ENCODE assay signal across 19 cellular contexts in genomic region chr9:124377551-124377950, GRCh38.
"Had no signal": no experiment of that assay in that cellular context is flagged by ENCODE, and none has a peak within 500 bp of the region (broad histone marks: within the 10 kb centered on the region; RNA-seq: fewer than 3 reads in every experiment).

No MANE protein-coding gene starts in this region.

- H3K27me3 ChIP-seq: spleen, upper lobe of left lung had no signal

- H3K27ac ChIP-seq: epithelial cell of prostate, lower lobe of right lung, spleen, upper lobe of left lung, VCaP had no signal

- H3K9me3 Mint-ChIP-seq: activated CD8-positive, alpha-beta T cell treated with anti-CD3 and anti-CD28 coated beads for 36 hours; activated naive CD4-positive, alpha-beta T cell treated with anti-CD3 and anti-CD28 coated beads, Interleukin-2, amount 10 ng/mL, durations not matched to agents 7 days and 5 days had no signal

- H3K27ac Mint-ChIP-seq: activated CD4-positive, alpha-beta T cell treated with anti-CD3 and anti-CD28 coated beads, Interleukin-2, amount 10 ng/mL, durations not matched to agents 7 days and 5 days; activated CD8-positive, alpha-beta memory T cell treated with anti-CD3 and anti-CD28 coated beads, Interleukin-2, amount 10 ng/mL, durations not matched to agents 7 days and 5 days; activated CD8-positive, alpha-beta T cell treated with anti-CD3 and anti-CD28 coated beads for 36 hours; activated naive CD4-positive, alpha-beta T cell treated with anti-CD3 and anti-CD28 coated beads, Interleukin-2, amount 10 ng/mL, durations not matched to agents 7 days and 5 days had no signal

- H3K4me3 Mint-ChIP-seq: activated CD4-positive, alpha-beta T cell treated with anti-CD3 and anti-CD28 coated beads, Interleukin-2, amount 10 ng/mL, durations not matched to agents 7 days and 5 days; activated CD8-positive, alpha-beta memory T cell treated with anti-CD3 and anti-CD28 coated beads, Interleukin-2, amount 10 ng/mL, durations not matched to agents 7 days and 5 days; activated CD8-positive, alpha-beta T cell treated with anti-CD3 and anti-CD28 coated beads for 36 hours; activated naive CD4-positive, alpha-beta T cell treated with anti-CD3 and anti-CD28 coated beads, Interleukin-2, amount 10 ng/mL, durations not matched to agents 7 days and 5 days; naive thymus-derived CD4-positive, alpha-beta T cell; neural crest cell had no signal

- H3K4me1 ChIP-seq: lower lobe of right lung, upper lobe of left lung had no signal

- H3K4me3 ChIP-seq: lower lobe of right lung, spleen, upper lobe of left lung had no signal

- DNase-seq: activated CD4-positive, alpha-beta T cell treated with anti-CD3 and anti-CD28 coated beads, Interleukin-2, amount 10 ng/mL, durations not matched to agents 7 days and 5 days; activated CD4-positive, CD25-positive, alpha-beta regulatory T cell treated with anti-CD3 and anti-CD28 coated beads, Interleukin-2, amount 50 U/mL, for 72 hours; activated CD8-positive, alpha-beta memory T cell treated with anti-CD3 and anti-CD28 coated beads, Interleukin-2, amount 10 ng/mL, durations not matched to agents 7 days and 5 days; activated CD8-positive, alpha-beta T cell treated with anti-CD3 and anti-CD28 coated beads for 36 hours; activated effector memory CD4-positive, alpha-beta T cell treated with anti-CD3 and anti-CD28 coated beads, Interleukin-2, amount 50 U/mL, for 16 hours; activated naive CD4-positive, alpha-beta T cell treated with anti-CD3 and anti-CD28 coated beads, Interleukin-2, amount 10 ng/mL, durations not matched to agents 7 days and 5 days; activated T-cell treated with anti-CD3 and anti-CD28 coated beads for 4 hours; amygdala; left colon; lower lobe of right lung; naive thymus-derived CD4-positive, alpha-beta T cell; retina; spleen; stimulated activated CD4-positive, alpha-beta T cell treated with anti-CD3 and anti-CD28 coated beads, Interleukin-4, amount 100 ng/mL, for 24 hours; stimulated activated naive CD8-positive, alpha-beta T cell treated with anti-CD3 and anti-CD28 coated beads, Interleukin-15, Interleukin-2, amounts not matched to agents 100 U/mL and 50 U/mL, for 24 hours; upper lobe of left lung had no signal

- ATAC-seq: activated CD8-positive, alpha-beta memory T cell treated with anti-CD3 and anti-CD28 coated beads, Interleukin-2, amount 10 ng/mL, durations not matched to agents 7 days and 5 days; activated CD8-positive, alpha-beta T cell treated with anti-CD3 and anti-CD28 coated beads for 36 hours; left colon; lower lobe of right lung; naive thymus-derived CD4-positive, alpha-beta T cell; stimulated activated naive CD8-positive, alpha-beta T cell treated with anti-CD3 and anti-CD28 coated beads, Interleukin-15, Interleukin-2, amounts not matched to agents 100 U/mL and 50 U/mL, for 24 hours had no signal

- H3K9me3 ChIP-seq: lower lobe of right lung, upper lobe of left lung had no signal

- H3K27me3 Mint-ChIP-seq: activated CD4-positive, alpha-beta T cell treated with anti-CD3 and anti-CD28 coated beads, Interleukin-2, amount 10 ng/mL, durations not matched to agents 7 days and 5 days; activated CD8-positive, alpha-beta memory T cell treated with anti-CD3 and anti-CD28 coated beads, Interleukin-2, amount 10 ng/mL, durations not matched to agents 7 days and 5 days; activated CD8-positive, alpha-beta T cell treated with anti-CD3 and anti-CD28 coated beads for 36 hours; activated naive CD4-positive, alpha-beta T cell treated with anti-CD3 and anti-CD28 coated beads, Interleukin-2, amount 10 ng/mL, durations not matched to agents 7 days and 5 days; naive thymus-derived CD4-positive, alpha-beta T cell had no signal

- H3K4me1 Mint-ChIP-seq: activated CD4-positive, alpha-beta T cell treated with anti-CD3 and anti-CD28 coated beads, Interleukin-2, amount 10 ng/mL, durations not matched to agents 7 days and 5 days; activated naive CD4-positive, alpha-beta T cell treated with anti-CD3 and anti-CD28 coated beads, Interleukin-2, amount 10 ng/mL, durations not matched to agents 7 days and 5 days had no signal
